In genomic region chr2:9356336-9356735, GRCh38 we compare ENCODE assay signal across 1 cellular context.
TF ChIP-seq lines count a peak whose summit lies in the region.

No MANE protein-coding gene starts in this region.

TF ChIP-seq in WTC11, 78 proteins besides CTCF, POLR2A, EP300 and RAD21 (continued from another document):
- TF ChIP-seq PRDM15 (CRISPR knock-in tag; IDR thresholded peaks at IDR 0.05) (no peak), ZBTB21 (CRISPR knock-in tag; IDR thresholded peaks at IDR 0.05; ENCODE audit: borderline replicate concordance) (no peak), HMGXB4 (CRISPR knock-in tag; IDR thresholded peaks at IDR 0.05) (no peak), SP1 (CRISPR knock-in tag; conservative IDR thresholded peaks at IDR 0.05) (no peak), JUN (CRISPR knock-in tag; IDR thresholded peaks at IDR 0.05) (no peak), ZBTB43 (CRISPR knock-in tag; IDR thresholded peaks at IDR 0.05) (no peak), NFYB (CRISPR knock-in tag; conservative IDR thresholded peaks at IDR 0.05; ENCODE audit: low read depth) (no peak), ZNF425 (CRISPR knock-in tag; conservative IDR thresholded peaks at IDR 0.05) (no peak), NFATC4 (CRISPR knock-in tag; IDR thresholded peaks at IDR 0.05) (no peak), TEAD1 (CRISPR knock-in tag; IDR thresholded peaks at IDR 0.05) (no peak)
TF ChIP-seq in WTC11: peak in this region for 0.
